In genomic region chr12:57935839-57936512, GRCh38 we compare ENCODE assay signal across 8 cellular contexts. TPM values are rescaled to one million over a fixed set of nuclear protein-coding genes. Genes with fewer than 3 reads are reported as not detected.
A peak's percentile ranks its signal among the peaks of the same experiment; 100 is the strongest.
DNase-seq lines count a peak whose midpoint lies in the region; ATAC-seq and TF ChIP-seq lines count a peak whose summit lies in the region.

No MANE protein-coding gene starts in this region.

- H3K4me1 Mint-ChIP-seq in activated T-cell treated with anti-CD3 and anti-CD28 coated beads, Interleukin-2, amount 50 U/mL, for 4 hours (ENCODE audit: low read depth) = peaks cover 27% of the 10 kb centered on the region

- TF ChIP-seq CTCF in PC-9 (conservative IDR thresholded peaks at IDR 0.05) (no peak), esophagus squamous epithelium (IDR thresholded peaks at IDR 0.05) (no peak)

- peak; percentile 97 for DNase-seq in DMS53 treated with DMSO at 0.1 percent for 48 hours (lab: John Stamatoyannopoulos, UW; ENCODE audit: unreplicated experiment)
- peak; percentile 98 for DNase-seq in KBM-7
- DNase-seq in PC-9 = peak; percentile 83 to 84
- peak; percentile 83 for DNase-seq in activated T-cell treated with anti-CD3 and anti-CD28 coated beads, Interleukin-2, amount 50 U/mL, for 4 hours
- DNase-seq in esophagus squamous epithelium (lab: John Stamatoyannopoulos, UW) = peak; percentile 63
- peak; percentile 95 for DNase-seq in myocyte (ENCODE audit: low read depth)
- DNase-seq in stimulated activated CD8-positive, alpha-beta memory T cell treated with anti-CD3 and anti-CD28 coated beads, Interleukin-7, amount 100 ng/mL, for 4 hours (ENCODE audit: low read depth in 2 of 2) = peak; percentile 87 to 91

- CTCF ChIA-PET in PC-9 (lab: Charles Lee) = no interaction called here

- H3K36me3 ChIP-seq in PC-9 (ENCODE audit: low read depth) = no peaks in the 10 kb centered on the region
- H3K36me3 ChIP-seq in esophagus squamous epithelium = no peaks in the 10 kb centered on the region

- in situ Hi-C loops in KBM-7 (cut with MboI; ENCODE audit: low pct_unique_long_range_greater_than_20kb, low sequenced_read_pairs) = no loop called here

- no peaks in the 10 kb centered on the region for H3K79me2 ChIP-seq in PC-9 (ENCODE audit: low read depth)

- no peaks in the 10 kb centered on the region for H3K9me3 Mint-ChIP-seq in activated T-cell treated with anti-CD3 and anti-CD28 coated beads, Interleukin-2, amount 50 U/mL, for 4 hours

- POLR2A ChIA-PET in PC-9 (lab: Charles Lee; ENCODE audit: unreplicated experiment) = no interaction called here

- 0 out of 2 replicates have a peak overlapping the region, but pooled peaks have one; percentile 19 for H3K27ac ChIP-seq in PC-9
- H3K27ac ChIP-seq in esophagus squamous epithelium = peak overlapping the region; percentile 65 to 84 (median 70)

- H3K4me3 Mint-ChIP-seq in activated T-cell treated with anti-CD3 and anti-CD28 coated beads, Interleukin-2, amount 50 U/mL, for 4 hours = peak overlapping the region; percentile 95

- peak overlapping the region; percentile 59 for H3K4me3 ChIP-seq in PC-9
- H3K4me3 ChIP-seq in esophagus squamous epithelium = peak overlapping the region; percentile 37 to 72 (median 52)

- peaks cover 8% of the 10 kb centered on the region for H3K36me3 Mint-ChIP-seq in activated T-cell treated with anti-CD3 and anti-CD28 coated beads, Interleukin-2, amount 50 U/mL, for 4 hours (ENCODE audit: insufficient read depth)

- peak overlapping the region; percentile 76 for H3K4me2 ChIP-seq in PC-9

- H3K27me3 ChIP-seq in PC-9 (ENCODE audit: insufficient read depth, low read depth) = no peaks in the 10 kb centered on the region
- no peaks in the 10 kb centered on the region for H3K27me3 ChIP-seq in esophagus squamous epithelium

- H3K9me2 ChIP-seq in PC-9 (ENCODE audit: insufficient read depth) = no peaks in the 10 kb centered on the region

- no peak for TF ChIP-seq POLR2A in esophagus squamous epithelium (IDR thresholded peaks at IDR 0.05)

- peak; percentile 100 for ATAC-seq in GM21723 (IDR thresholded peaks at IDR 0.05; ENCODE audit: unreplicated experiment)
- peak; percentile 97 for ATAC-seq in activated T-cell treated with anti-CD3 and anti-CD28 coated beads, Interleukin-2, amount 50 U/mL, for 4 hours

- no peaks in the 10 kb centered on the region for H3K27me3 Mint-ChIP-seq in activated T-cell treated with anti-CD3 and anti-CD28 coated beads, Interleukin-2, amount 50 U/mL, for 4 hours (ENCODE audit: low read depth)

- WGBS in esophagus squamous epithelium, 2 donors = 2 to 3% methylated on average over 25 to 29 of the region's 29 CpGs

- TSS peak; percentile 74 for BruUV-seq in PC-9 (replicated peaks; lab: Mats Ljungman, UMichigan)

- intact Hi-C loops in PC-9 (cut with micrococcal nuclease; ENCODE audit: unreplicated experiment) (no loop called here), esophagus squamous epithelium (cut with DNase I) (no loop called here)

- peaks cover 19% of the 10 kb centered on the region for H3K4me1 ChIP-seq in PC-9 (replicated peaks; ENCODE audit: insufficient read depth)
- H3K4me1 ChIP-seq in esophagus squamous epithelium = peaks cover 0 to 26% (median 3%) of the 10 kb centered on the region in 3 donors

- peak overlapping the region; percentile 83 for H2AFZ ChIP-seq in PC-9

- no peaks in the 10 kb centered on the region for H4K20me1 ChIP-seq in PC-9 (ENCODE audit: insufficient read depth)

- H3K9me3 ChIP-seq in PC-9 (ENCODE audit: insufficient read depth, low read depth) (no peaks in the 10 kb centered on the region), esophagus squamous epithelium (no peaks in the 10 kb centered on the region)

- H3F3A ChIP-seq in PC-9 (ENCODE audit: insufficient read depth, low read depth) = peaks cover 12% of the 10 kb centered on the region

RNA-seq across cellular contexts. Expression of gene ATP23, which starts 5.4 kb away (rescaled TPM):
- 5.1 and 6.5 TPM in 2 replicates for total RNA-seq in PC-9 (2021)
- total RNA-seq in activated T-cell treated with anti-CD3 and anti-CD28 coated beads, Interleukin-2, amount 50 U/mL, for 4 hours = 1 to 10 TPM; 3.3 to 7.0 (median 5.9) TPM
- 10 to 100 TPM in 2 of 4 donors, 1 to 10 TPM in 2; 2.0 to 17.9 (median 8.6) TPM for total RNA-seq in esophagus squamous epithelium
- 4.1 and 7.0 TPM in 2 replicates for total RNA-seq in myocyte
- polyA plus RNA-seq in myocyte (2012) = 3.4 TPM

Comparison
In these comparisons a context has a peak if more than half of its experiments do, and no peak if none do; other contexts are left out.
1. Peak in every context shown above with its lines: DNase-seq, ATAC-seq, H3K4me3 ChIP-seq and H3K27ac ChIP-seq.